Comparison of ENCODE assay signal across 1 cellular context in genomic region chr20:7432612-7433011, GRCh38.
TF ChIP-seq lines count a peak whose summit lies in the region.

No MANE protein-coding gene starts in this region.

TF ChIP-seq in H1, 55 proteins besides CTCF, POLR2A, EP300 and RAD21:
- TF ChIP-seq SUZ12 (IDR thresholded peaks at IDR 0.05; ENCODE audit: low read length) (no peak), ATF2 (IDR thresholded peaks at IDR 0.05; ENCODE audit: low read length) (no peak), SRF (IDR thresholded peaks at IDR 0.05; ENCODE audit: low read depth, low read length) (no peak)
